ENCODE assay signal across 1 cellular context in genomic region chr9:89635007-89635742, GRCh38.
TF ChIP-seq lines count a peak whose summit lies in the region.

No MANE protein-coding gene starts in this region.

TF ChIP-seq in H1, 55 proteins besides CTCF, POLR2A, EP300 and RAD21:
- TF ChIP-seq NANOG (IDR thresholded peaks at IDR 0.05; ENCODE audit: insufficient read depth, low read depth, low read length, poor library complexity, severe bottlenecking) (no peak), BACH1 (IDR thresholded peaks at IDR 0.05; ENCODE audit: low read length) (no peak), FOSL1 (IDR thresholded peaks at IDR 0.05; ENCODE audit: insufficient read depth, low read depth, low read length) (no peak), TCF12 (IDR thresholded peaks at IDR 0.05; ENCODE audit: low read depth, low read length) (no peak), SIX5 (IDR thresholded peaks at IDR 0.05; ENCODE audit: low read depth, low read length) (no peak), TEAD4 (IDR thresholded peaks at IDR 0.05; ENCODE audit: low read depth, low read length) (no peak), TBP (IDR thresholded peaks at IDR 0.05; ENCODE audit: low read depth, low read length) (no peak), E2F6 (IDR thresholded peaks at IDR 0.05) (no peak), KDM1A (IDR thresholded peaks at IDR 0.05; ENCODE audit: borderline replicate concordance, low read length) (no peak), CBX5 (IDR thresholded peaks at IDR 0.05; ENCODE audit: low read depth, low read length) (no peak), POU5F1 (IDR thresholded peaks at IDR 0.05; ENCODE audit: low read depth, low read length) (no peak), SP2 (IDR thresholded peaks at IDR 0.05; ENCODE audit: low read length) (no peak), RBBP5 (IDR thresholded peaks at IDR 0.05; ENCODE audit: borderline replicate concordance, low read depth, low read length) (no peak), ATF2 (IDR thresholded peaks at IDR 0.05; ENCODE audit: low read length) (no peak), MAFK (IDR thresholded peaks at IDR 0.05; ENCODE audit: low read depth, low read length) (no peak)
